Comparison of ENCODE assay signal across 26 cellular contexts in the genomic region with DNA sequence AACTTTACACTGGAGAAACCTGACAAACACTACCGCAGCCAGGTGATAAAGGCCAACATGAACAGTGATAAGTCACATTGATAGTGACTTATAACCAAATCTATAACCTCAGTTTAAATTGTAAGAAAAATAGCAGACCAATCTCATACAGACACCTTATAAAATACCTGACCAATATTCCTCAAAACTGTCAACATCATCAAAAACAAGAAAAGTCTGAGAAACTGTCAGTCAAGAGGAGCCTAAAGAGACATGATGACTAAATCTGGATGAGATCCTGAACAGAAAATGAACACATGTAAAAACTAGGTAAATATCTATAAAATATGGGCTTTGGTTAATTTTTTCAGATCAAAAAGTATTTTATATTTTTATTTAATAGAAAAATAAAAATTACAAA.
"Had no signal": no experiment of that assay in that cellular context is flagged by ENCODE, and none has a peak within 500 bp of the region (broad histone marks: within the 10 kb centered on the region; RNA-seq: fewer than 3 reads in every experiment).

No MANE protein-coding gene starts in this region.

- H3K27me3 ChIP-seq: stomach, suprapubic skin, testis, thyroid gland, tibial artery, tibial nerve, transverse colon, upper lobe of left lung, upper lobe of right lung, uterus, vagina had no signal

- H3K4me1 ChIP-seq: stomach, testis, thyroid gland, tibial nerve, transverse colon, upper lobe of left lung, upper lobe of right lung, uterus had no signal

- H3K9me3 ChIP-seq: testis, thyroid gland, uterus, vagina had no signal

- ATAC-seq: stimulated activated effector memory CD8-positive, alpha-beta T cell treated with anti-CD3 and anti-CD28 coated beads, Interleukin-12 subunit alpha, Interleukin-12 subunit beta, amount 100 ng/mL, for 72 hours; stimulated activated memory B cell treated with anti-CD40 and anti-IgM and Interleukin-4, amounts not matched to agents 10 μg/mL and 1 μg/mL and 100 μg/mL, for 72 hours; stimulated activated naive B cell treated with anti-CD40 and anti-IgM and Interleukin-4, amounts not matched to agents 10 μg/mL and 1 μg/mL and 100 μg/mL, for 72 hours; stimulated activated naive CD8-positive, alpha-beta T cell treated with anti-CD3 and anti-CD28 coated beads, Interleukin-15, amount 100 ng/mL, for 72 hours; stimulated activated naive CD8-positive, alpha-beta T cell treated with anti-CD3 and anti-CD28 coated beads, Interleukin-15, Interleukin-2, amounts not matched to agents 100 U/mL and 50 U/mL, for 24 hours; upper lobe of right lung had no signal

- DNase-seq: stimulated activated CD4-positive, alpha-beta T cell treated with anti-CD3 and anti-CD28 coated beads, Interleukin-2, amount 100 ng/mL, for 24 hours; stimulated activated CD4-positive, alpha-beta T cell treated with anti-CD3 and anti-CD28 coated beads, Interleukin-2, amount 100 ng/mL, for 48 hours; stimulated activated CD4-positive, alpha-beta T cell treated with anti-CD3 and anti-CD28 coated beads, Interleukin-4, amount 100 ng/mL, for 1 hour; stimulated activated CD4-positive, alpha-beta T cell treated with anti-CD3 and anti-CD28 coated beads, Interleukin-4, amount 100 ng/mL, for 24 hours; stimulated activated CD8-positive, alpha-beta memory T cell treated with anti-CD3 and anti-CD28 coated beads, Interleukin-4, amount 100 ng/mL, for 48 hours; stimulated activated naive B cell treated with anti-CD40 and anti-IgM and Interleukin-4, amounts not matched to agents 10 μg/mL and 1 μg/mL and 100 μg/mL, for 72 hours; stimulated activated naive CD4-positive, alpha-beta T cell; stimulated activated naive CD4-positive, alpha-beta T cell treated with Interleukin-2 at 50 U/mL for 16 hours; stimulated activated naive CD8-positive, alpha-beta T cell treated with anti-CD3 and anti-CD28 coated beads, Interleukin-15, amount 100 ng/mL, for 72 hours; stimulated activated naive CD8-positive, alpha-beta T cell treated with anti-CD3 and anti-CD28 coated beads, Interleukin-15, Interleukin-2, amounts not matched to agents 100 U/mL and 50 U/mL, for 24 hours; stomach; substantia nigra; testis; thyroid gland; tibial artery; transverse colon; trophoblast cell; upper lobe of left lung; upper lobe of right lung; uterus had no signal

- H3K27ac ChIP-seq: stomach, suprapubic skin, testis, thoracic aorta, thyroid gland, tibial artery, tibial nerve, transverse colon, upper lobe of left lung, upper lobe of right lung, uterus, vagina had no signal

- H3K4me3 ChIP-seq: stomach, suprapubic skin, testis, thoracic aorta, thyroid gland, tibial artery, tibial nerve, transverse colon, upper lobe of left lung, upper lobe of right lung, uterus, vagina had no signal

- H3K36me3 ChIP-seq: stomach, suprapubic skin, thoracic aorta, thyroid gland, tibial artery, tibial nerve, transverse colon, upper lobe of left lung, upper lobe of right lung, uterus, vagina had no signal
